In genomic region chr20:24007758-24008157, GRCh38 we compare ENCODE assay signal across 11 cellular contexts. TPM values are rescaled to one million over a fixed set of nuclear protein-coding genes. Genes with fewer than 3 reads are reported as not detected.
"Had no signal": no experiment of that assay in that cellular context is flagged by ENCODE, and none has a peak within 500 bp of the region (broad histone marks: within the 10 kb centered on the region; RNA-seq: fewer than 3 reads in every experiment).

No MANE protein-coding gene starts in this region.

- H3K4me3 ChIP-seq: GM23248, GM23338, HAP-1 had no signal

- H3K4me1 ChIP-seq: HAP-1 had no signal

- H2AFZ ChIP-seq: GM23248, GM23338 had no signal

- H3K9me3 ChIP-seq: HAP-1 had no signal

- DNase-seq: GM23248, GOT3, H7, H9, HCEC 1CT, HFFc6 had no signal

- H3K27ac ChIP-seq: GM23248 had no signal

- H3K9ac ChIP-seq: GM23248 had no signal

- H3K4me2 ChIP-seq: GM23338 had no signal

- H3K36me3 ChIP-seq: HAP-1 had no signal

- ATAC-seq: GM23338, HCT116 had no signal

RNA-seq across cellular contexts. Expression of gene GGTLC1, which starts 19.2 kb away (rescaled TPM):
- total RNA-seq: GM23248, GM23338, H1, H4, H7, H9, HFFc6 had no signal
- polyA plus RNA-seq: GM23248, GM23338, H1 had no signal
